8 cellular contexts compared by ENCODE assay signal in the genomic region with DNA sequence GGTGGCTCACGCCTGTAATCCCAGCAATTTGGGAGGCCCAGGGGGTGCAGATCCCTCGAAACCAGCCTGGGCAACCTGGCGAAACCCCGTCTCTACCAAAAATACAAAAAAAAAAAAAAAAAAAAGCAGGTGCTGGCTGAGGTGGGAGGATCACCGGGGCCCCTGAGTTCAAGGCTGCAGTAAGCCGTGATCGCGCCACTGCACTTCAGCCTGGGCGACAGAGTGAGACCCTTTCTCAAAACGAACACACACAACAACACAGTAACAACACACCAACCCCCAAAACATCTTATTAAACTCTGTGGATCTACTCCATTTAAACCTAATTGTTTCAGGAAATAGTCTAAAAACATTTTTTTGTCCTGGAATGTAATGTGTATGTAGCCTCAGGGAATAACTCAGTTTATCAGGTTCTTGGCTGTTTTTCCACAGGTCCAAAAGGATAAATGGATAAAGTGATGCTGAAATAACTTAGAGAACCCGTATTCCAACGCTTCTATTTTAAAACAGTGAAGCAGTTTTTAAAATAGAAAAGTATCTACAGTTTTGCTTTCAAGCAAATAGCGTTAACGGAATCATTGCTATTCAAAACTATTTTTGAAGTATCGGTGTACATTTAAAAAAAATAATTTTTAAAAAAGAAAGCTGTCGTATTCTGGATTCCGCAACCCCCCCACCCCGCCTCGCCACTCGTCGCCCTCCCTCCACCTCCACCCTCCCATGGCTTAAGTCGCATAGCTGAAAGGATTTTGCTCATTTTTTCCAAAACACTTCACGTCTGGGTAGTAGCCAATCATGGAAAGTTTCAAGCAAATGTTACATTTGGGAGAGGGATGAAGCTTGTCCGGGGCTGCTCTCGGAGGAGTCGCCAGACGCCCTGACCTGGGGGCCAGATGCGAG. TPM values are rescaled to one million over a fixed set of nuclear protein-coding genes. Genes with fewer than 3 reads are reported as not detected.
DNase-seq lines count a peak whose midpoint lies in the region; ATAC-seq and TF ChIP-seq lines count a peak whose summit lies in the region.

No MANE protein-coding gene starts in this region.

- peak overlapping the region; percentile 96 for H3K4me3 Mint-ChIP-seq in HFFc6
- peak overlapping the region; percentile 92 for H3K4me3 Mint-ChIP-seq in T-helper 2 cell treated with Interferon-gamma antibody and Interleukin-4, amounts not matched to agents 5 μg/mL and 100 μg/mL, for 36 hours

- peak overlapping the region; percentile 89 for H3K9ac ChIP-seq in muscle layer of colon (ENCODE audit: low read length)

- no peak for ATAC-seq in GM19328 (IDR thresholded peaks at IDR 0.05; ENCODE audit: unreplicated experiment)

- peak overlapping the region; percentile 98 for H3K4me3 ChIP-seq in coronary artery
- peak overlapping the region; percentile 90 to 100 for H3K4me3 ChIP-seq in muscle layer of colon (ENCODE audit: low read depth in 1 of 2, low read length in 2 of 2)

- no peaks in the 10 kb centered on the region for H3K27me3 ChIP-seq in muscle layer of colon (ENCODE audit: control insufficient read depth in 1 of 2, insufficient read depth in 2 of 2, low read length in 2 of 2)

- peaks cover 11% of the 10 kb centered on the region for H3K4me1 Mint-ChIP-seq in HFFc6 (ENCODE audit: low read depth)
- H3K4me1 Mint-ChIP-seq in T-helper 2 cell treated with Interferon-gamma antibody and Interleukin-4, amounts not matched to agents 5 μg/mL and 100 μg/mL, for 36 hours (ENCODE audit: low read depth) = peaks cover 32% of the 10 kb centered on the region

- H3K27ac ChIP-seq in coronary artery (peak overlapping the region; percentile 98 to 99), muscle layer of colon (ENCODE audit: low read depth, low read length) (peak overlapping the region; percentile 95)

- DNase-seq in HFFc6 (peak; percentile 35), coronary artery (ENCODE audit: low spot score) (no peak), stromal cell of bone marrow (ENCODE audit: low read depth) (peak; percentile 41), NCI-H2227 treated with DMSO at 0.1 percent for 48 hours (lab: John Stamatoyannopoulos, UW) (no peak), SW480 (ENCODE audit: low spot score) (no peak)
- DNase-seq in T-helper 2 cell treated with Interferon-gamma antibody and Interleukin-4, amounts not matched to agents 5 μg/mL and 100 μg/mL, for 36 hours (ENCODE audit: low spot score) = no peak

- no peak for TF ChIP-seq CTCF in HFFc6 (IDR thresholded peaks at IDR 0.05)
- no peak for TF ChIP-seq CTCF in coronary artery (IDR thresholded peaks at IDR 0.05)

- H3K27me3 Mint-ChIP-seq in HFFc6 (ENCODE audit: insufficient read depth) = peaks cover 8% of the 10 kb centered on the region
- no peaks in the 10 kb centered on the region for H3K27me3 Mint-ChIP-seq in T-helper 2 cell treated with Interferon-gamma antibody and Interleukin-4, amounts not matched to agents 5 μg/mL and 100 μg/mL, for 36 hours (ENCODE audit: low read depth)

- peaks cover 3% of the 10 kb centered on the region; the same call in 1 of the 2 replicates for H3K9me3 Mint-ChIP-seq in HFFc6
- H3K9me3 Mint-ChIP-seq in T-helper 2 cell treated with Interferon-gamma antibody and Interleukin-4, amounts not matched to agents 5 μg/mL and 100 μg/mL, for 36 hours = no peaks in the 10 kb centered on the region

- H3K36me3 Mint-ChIP-seq in HFFc6 (ENCODE audit: low read depth) = peaks cover 32% of the 10 kb centered on the region
- peaks cover 25% of the 10 kb centered on the region for H3K36me3 Mint-ChIP-seq in T-helper 2 cell treated with Interferon-gamma antibody and Interleukin-4, amounts not matched to agents 5 μg/mL and 100 μg/mL, for 36 hours (ENCODE audit: low read depth)

- no peaks in the 10 kb centered on the region for H3K36me3 ChIP-seq in muscle layer of colon (ENCODE audit: insufficient read depth, low read length)

- H3K9me3 ChIP-seq in muscle layer of colon (ENCODE audit: low read length) = no peaks in the 10 kb centered on the region

- H3K27ac Mint-ChIP-seq in HFFc6 = peak overlapping the region; percentile 92
- H3K27ac Mint-ChIP-seq in T-helper 2 cell treated with Interferon-gamma antibody and Interleukin-4, amounts not matched to agents 5 μg/mL and 100 μg/mL, for 36 hours = peak overlapping the region; percentile 97

- peaks cover 19% of the 10 kb centered on the region for H3K4me1 ChIP-seq in muscle layer of colon (ENCODE audit: insufficient read depth, low read length)

RNA-seq across cellular contexts. Expression of a gene that starts 0.9 kb away (rescaled TPM):
- total RNA-seq in HFFc6 (2021; fragmentation: NEBNext Ultra II Directional; extraction: Animal tissue kit (Norgen Biotek cat#: 25700)) = 100 to 1,000 TPM; 191 to 431 (median 201) TPM

Comparison
In these comparisons a context has a peak if more than half of its experiments do, and no peak if none do; other contexts are left out.
1. DNase-seq: peak in HFFc6 (single experiment) and stromal cell of bone marrow (single experiment); none in T-helper 2 cell treated with Interferon-gamma antibody and Interleukin-4, amounts not matched to agents 5 μg/mL and 100 μg/mL, for 36 hours (single experiment), coronary artery (single experiment), NCI-H2227 treated with DMSO at 0.1 percent for 48 hours (single experiment) and SW480 (single experiment).